10 cellular contexts compared by ENCODE assay signal in genomic region chr19:46494115-46494935, GRCh38.
A peak's percentile ranks its signal among the peaks of the same experiment; 100 is the strongest.
DNase-seq lines count a peak whose midpoint lies in the region; ATAC-seq and TF ChIP-seq lines count a peak whose summit lies in the region.
"Had no signal": no experiment of that assay in that cellular context is flagged by ENCODE, and none has a peak within 500 bp of the region (broad histone marks: within the 10 kb centered on the region; RNA-seq: fewer than 3 reads in every experiment).

No MANE protein-coding gene starts in this region.

- no peaks in the 10 kb centered on the region for H3K9me3 Mint-ChIP-seq in activated T-cell treated with anti-CD3 and anti-CD28 coated beads, Interleukin-2, amount 50 U/mL, for 24 hours

- POLR2A ChIA-PET in HEK293 (lab: Yijun Ruan, JAX): no interaction called here

- no peak for TF ChIP-seq CTCF in HEK293 (tag by site-specific recombination; IDR thresholded peaks at IDR 0.05)

- no peak overlapping the region for H3K27ac ChIP-seq in HEK293 (ENCODE audit: extremely low read depth, low read depth, low read length)
- H3K27ac ChIP-seq in iPS-20b (ENCODE audit: low read length): no peak overlapping the region

- peaks cover 63% of the 10 kb centered on the region for H3K27me3 ChIP-seq in iPS-20b (ENCODE audit: insufficient read depth, low read length)

- peak; percentile 40 for DNase-seq in activated T-cell treated with anti-CD3 and anti-CD28 coated beads, Interleukin-2, amount 50 U/mL, for 24 hours
- DNase-seq in stimulated activated naive CD8-positive, alpha-beta T cell treated with anti-CD3 and anti-CD28 coated beads, Interleukin-15, Interleukin-2, amounts not matched to agents 100 U/mL and 50 U/mL, for 24 hours: peak; percentile 7
- no peak for DNase-seq in activated effector memory CD4-positive, alpha-beta T cell treated with Interleukin-2 at 50 U/mL for 16 hours
- DNase-seq in stimulated activated CD4-positive, alpha-beta T cell treated with anti-CD3 and anti-CD28 coated beads, Interleukin-4, amount 100 ng/mL, for 24 hours: no peak
- DNase-seq: foreskin melanocyte, mucosa of descending colon, NCI-H2227 treated with DMSO at 0.1 percent for 48 hours had no signal

- H3K36me3 Mint-ChIP-seq in activated T-cell treated with anti-CD3 and anti-CD28 coated beads, Interleukin-2, amount 50 U/mL, for 24 hours (ENCODE audit: low read depth): no peaks in the 10 kb centered on the region

- peaks cover 73% of the 10 kb centered on the region for H3K27me3 Mint-ChIP-seq in activated T-cell treated with anti-CD3 and anti-CD28 coated beads, Interleukin-2, amount 50 U/mL, for 24 hours

- no peaks in the 10 kb centered on the region for H3K36me3 ChIP-seq in HEK293 (ENCODE audit: control insufficient read depth in 2 of 2, insufficient read depth in 1 of 2, low read length in 2 of 2)
- H3K36me3 ChIP-seq in iPS-20b (ENCODE audit: insufficient read depth, low read depth, low read length): no peaks in the 10 kb centered on the region

- H3K4me3 ChIP-seq in HEK293 (ENCODE audit: low read depth, low read length): no peak overlapping the region
- peak overlapping the region; percentile 61; the same call in 1 of the 2 replicates for H3K4me3 ChIP-seq in iPS-20b (ENCODE audit: low read length)
- H3K4me3 ChIP-seq: mucosa of descending colon had no signal

- CTCF ChIA-PET in HEK293 (lab: Yijun Ruan, JAX): no interaction called here

- H3K4me1 Mint-ChIP-seq in activated T-cell treated with anti-CD3 and anti-CD28 coated beads, Interleukin-2, amount 50 U/mL, for 24 hours (ENCODE audit: low read depth): peaks cover 22% of the 10 kb centered on the region

- no peak for ATAC-seq in stimulated activated naive CD8-positive, alpha-beta T cell treated with anti-CD3 and anti-CD28 coated beads, Interleukin-15, Interleukin-2, amounts not matched to agents 100 U/mL and 50 U/mL, for 24 hours
- no peak for ATAC-seq in HG02571 (IDR thresholded peaks at IDR 0.05; ENCODE audit: unreplicated experiment)

- peak overlapping the region; percentile 32; the same call in 1 of the 2 replicates for H3K9ac ChIP-seq in iPS-20b (ENCODE audit: low read depth, low read length)

- peak overlapping the region; percentile 54 for H3K4me3 Mint-ChIP-seq in activated T-cell treated with anti-CD3 and anti-CD28 coated beads, Interleukin-2, amount 50 U/mL, for 24 hours

- H3K27ac Mint-ChIP-seq in activated T-cell treated with anti-CD3 and anti-CD28 coated beads, Interleukin-2, amount 50 U/mL, for 24 hours: no peak overlapping the region

- H3K4me1 ChIP-seq in HEK293 (ENCODE audit: control insufficient read depth, insufficient read depth, low read length) (0 out of 2 replicates have a peak, but pooled peaks cover 3% of the 10 kb centered on the region), iPS-20b (ENCODE audit: insufficient read depth, low read length) (peaks cover 3% of the 10 kb centered on the region)

- H3K9me3 ChIP-seq in HEK293 (ENCODE audit: control insufficient read depth, insufficient read depth, low read depth, low read length): no peaks in the 10 kb centered on the region
- H3K9me3 ChIP-seq in iPS-20b (ENCODE audit: insufficient read depth, low read depth, low read length): peaks cover 5% of the 10 kb centered on the region; the same call in 1 of the 2 replicates
- H3K9me3 ChIP-seq: mucosa of descending colon had no signal

TF ChIP-seq in HEK293, 187 proteins besides CTCF, POLR2A, EP300 and RAD21:
- TF ChIP-seq HOXA7 (CRISPR knock-in tag; IDR thresholded peaks at IDR 0.05; ENCODE audit: borderline replicate concordance): no peak
- TF ChIP-seq FEZF1 (tag by site-specific recombination; IDR thresholded peaks at IDR 0.05): no peak
- TF ChIP-seq SCRT2 (tag by site-specific recombination; IDR thresholded peaks at IDR 0.05): 0 out of 2 replicates have a peak, but pooled peaks have one; percentile 20

Comparison
In these comparisons a context has a peak if more than half of its experiments do, and no peak if none do; other contexts are left out.
1. DNase-seq: peak in activated T-cell treated with anti-CD3 and anti-CD28 coated beads, Interleukin-2, amount 50 U/mL, for 24 hours (single experiment) and stimulated activated naive CD8-positive, alpha-beta T cell treated with anti-CD3 and anti-CD28 coated beads, Interleukin-15, Interleukin-2, amounts not matched to agents 100 U/mL and 50 U/mL, for 24 hours (single experiment); none in activated effector memory CD4-positive, alpha-beta T cell treated with Interleukin-2 at 50 U/mL for 16 hours (single experiment) and stimulated activated CD4-positive, alpha-beta T cell treated with anti-CD3 and anti-CD28 coated beads, Interleukin-4, amount 100 ng/mL, for 24 hours (single experiment).